Comparison of ENCODE assay signal across 8 cellular contexts in the genomic region with DNA sequence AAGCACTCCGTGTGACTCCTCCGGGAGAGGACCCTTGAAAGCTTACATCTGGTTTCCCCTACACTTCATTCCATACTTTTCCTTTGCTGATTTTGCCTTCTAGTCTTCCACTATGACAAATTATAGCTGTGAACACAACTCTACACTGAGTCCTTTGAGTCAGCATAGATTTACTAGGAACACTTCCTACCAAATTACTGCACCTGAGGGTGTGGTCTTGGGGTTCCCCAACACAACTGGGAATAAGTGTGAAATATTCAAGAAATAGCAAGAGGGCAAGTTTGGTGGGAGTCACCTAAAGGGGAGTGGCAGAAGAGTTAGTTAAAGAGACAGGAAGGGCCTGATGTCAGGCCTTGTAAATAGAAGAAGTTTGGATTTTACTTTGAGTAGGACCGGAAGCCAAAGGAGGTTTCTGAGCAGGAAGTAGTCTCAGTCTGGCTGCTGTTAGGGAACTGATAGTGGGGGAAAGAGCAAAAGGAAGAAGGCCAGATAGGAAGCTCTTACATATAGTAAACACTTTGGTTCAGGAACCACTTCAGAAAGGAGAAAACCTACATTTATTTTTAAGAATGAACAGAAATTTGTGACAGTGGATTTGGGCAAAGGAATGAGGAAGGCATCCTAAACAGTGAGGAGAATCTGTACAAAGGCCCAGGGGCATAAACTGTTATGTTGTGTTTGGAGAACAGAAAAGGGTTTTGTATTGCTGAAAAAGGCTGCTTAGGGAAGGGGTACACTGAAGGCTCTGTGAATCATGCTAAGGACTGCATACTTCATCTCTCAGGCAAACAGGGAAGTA. TPM values are rescaled to one million over a fixed set of nuclear protein-coding genes. Genes with fewer than 3 reads are reported as not detected.
A peak's percentile ranks its signal among the peaks of the same experiment; 100 is the strongest.
DNase-seq lines count a peak whose midpoint lies in the region; ATAC-seq and TF ChIP-seq lines count a peak whose summit lies in the region.
"Had no signal": no experiment of that assay in that cellular context is flagged by ENCODE, and none has a peak within 500 bp of the region (broad histone marks: within the 10 kb centered on the region; RNA-seq: fewer than 3 reads in every experiment).

No MANE protein-coding gene starts in this region.

- H3K27ac Mint-ChIP-seq in activated T-helper 1 cell treated with anti-CD3 and anti-CD28 coated beads, Interleukin-12 subunit alpha, Interleukin-12 subunit beta, Interleukin-2, Interleukin-4 antibody, amounts not matched to agents 30 ng/mL and 10 ng/mL and 1 ng/mL, durations not matched to agents 14 hours and 24 hours and 36 hours: peak overlapping the region; percentile 88
- no peak overlapping the region; the same call in 1 of the 2 replicates for H3K27ac Mint-ChIP-seq in WTC11

- H3K4me1 Mint-ChIP-seq in activated T-helper 1 cell treated with anti-CD3 and anti-CD28 coated beads, Interleukin-12 subunit alpha, Interleukin-12 subunit beta, Interleukin-2, Interleukin-4 antibody, amounts not matched to agents 30 ng/mL and 10 ng/mL and 1 ng/mL, durations not matched to agents 14 hours and 24 hours and 36 hours (ENCODE audit: low read depth): peaks cover 45% of the 10 kb centered on the region
- peaks cover 16% of the 10 kb centered on the region for H3K4me1 Mint-ChIP-seq in WTC11

- H3K9me3 Mint-ChIP-seq in activated T-helper 1 cell treated with anti-CD3 and anti-CD28 coated beads, Interleukin-12 subunit alpha, Interleukin-12 subunit beta, Interleukin-2, Interleukin-4 antibody, amounts not matched to agents 30 ng/mL and 10 ng/mL and 1 ng/mL, durations not matched to agents 14 hours and 24 hours and 36 hours: no peaks in the 10 kb centered on the region
- H3K9me3 Mint-ChIP-seq in WTC11: no peaks in the 10 kb centered on the region

- intact Hi-C loops in activated T-helper 1 cell treated with anti-CD3 and anti-CD28 coated beads, Interleukin-12 subunit alpha, Interleukin-12 subunit beta, Interleukin-2, Interleukin-4 antibody, amounts not matched to agents 30 ng/mL and 10 ng/mL and 1 ng/mL, durations not matched to agents 14 hours and 24 hours and 36 hours (cut with micrococcal nuclease): loop anchor here (1.0 kb wide), 1 partner anchor 14 kb away; a partner anchor contains a TSS
- intact Hi-C loops in left lung (cut with DNase I): no loop called here

- DNase-seq in activated T-helper 1 cell treated with anti-CD3 and anti-CD28 coated beads, Interleukin-12 subunit alpha, Interleukin-12 subunit beta, Interleukin-2, Interleukin-4 antibody, amounts not matched to agents 30 ng/mL and 10 ng/mL and 1 ng/mL, durations not matched to agents 14 hours and 24 hours and 36 hours (ENCODE audit: low spot score): no peak
- no peak for DNase-seq in left lung
- peak in 1 of 2 donors; percentile 35 for DNase-seq in upper lobe of left lung
- DNase-seq in NCI-H1436 treated with DMSO at 0.1 percent for 48 hours (lab: John Stamatoyannopoulos, UW): no peak
- no peak for DNase-seq in WTC11 (ENCODE audit: low spot score)

- no peaks in the 10 kb centered on the region for H3K27me3 Mint-ChIP-seq in activated T-helper 1 cell treated with anti-CD3 and anti-CD28 coated beads, Interleukin-12 subunit alpha, Interleukin-12 subunit beta, Interleukin-2, Interleukin-4 antibody, amounts not matched to agents 30 ng/mL and 10 ng/mL and 1 ng/mL, durations not matched to agents 14 hours and 24 hours and 36 hours (ENCODE audit: insufficient read depth)
- no peaks in the 10 kb centered on the region for H3K27me3 Mint-ChIP-seq in WTC11 (ENCODE audit: low read depth)

- H3K36me3 Mint-ChIP-seq in activated T-helper 1 cell treated with anti-CD3 and anti-CD28 coated beads, Interleukin-12 subunit alpha, Interleukin-12 subunit beta, Interleukin-2, Interleukin-4 antibody, amounts not matched to agents 30 ng/mL and 10 ng/mL and 1 ng/mL, durations not matched to agents 14 hours and 24 hours and 36 hours (ENCODE audit: low read depth): peaks cover 53% of the 10 kb centered on the region
- peaks cover 13% of the 10 kb centered on the region for H3K36me3 Mint-ChIP-seq in WTC11

- H3K27me3 ChIP-seq in left lung: no peaks in the 10 kb centered on the region
- no peaks in the 10 kb centered on the region for H3K27me3 ChIP-seq in upper lobe of left lung

- POLR2A ChIA-PET in WTC11 (lab: Charles Lee): no interaction called here

- TF ChIP-seq POLR2A in upper lobe of left lung (IDR thresholded peaks at IDR 0.05): no peak

- H3K36me3 ChIP-seq in left lung (peaks cover 0 to 69% of the 10 kb centered on the region in 2 donors), upper lobe of left lung (peaks cover under 1 to 53% (median 8%) of the 10 kb centered on the region in 4 donors)

- no peak overlapping the region for H3K4me3 ChIP-seq in left lung
- H3K4me3 ChIP-seq in upper lobe of left lung: no peak overlapping the region
- H3K4me3 ChIP-seq: SK-N-MC had no signal

- 36 to 42% methylated on average over 3 of the region's 3 CpGs for WGBS in upper lobe of left lung, 2 donors

- ATAC-seq in GM19438 (IDR thresholded peaks at IDR 0.05; ENCODE audit: low read depth, unreplicated experiment): peak; percentile 89
- ATAC-seq in HG03139 (IDR thresholded peaks at IDR 0.05; ENCODE audit: unreplicated experiment): peak; percentile 87
- ATAC-seq in left lung: peak; percentile 74
- ATAC-seq in upper lobe of left lung (ENCODE audit: low FRiP score in 2 of 2): peak; percentile 79 to 88
- no peak for ATAC-seq in WTC11

- H3K27ac ChIP-seq in left lung (peak overlapping the region; percentile 69 to 93), upper lobe of left lung (peak overlapping the region; percentile 59 to 86 (median 72))
- H3K27ac ChIP-seq: SK-N-MC had no signal

- no peaks in the 10 kb centered on the region for H3K9me3 ChIP-seq in left lung
- H3K9me3 ChIP-seq in upper lobe of left lung: no peaks in the 10 kb centered on the region

- peak overlapping the region; percentile 50 for H3K4me3 Mint-ChIP-seq in activated T-helper 1 cell treated with anti-CD3 and anti-CD28 coated beads, Interleukin-12 subunit alpha, Interleukin-12 subunit beta, Interleukin-2, Interleukin-4 antibody, amounts not matched to agents 30 ng/mL and 10 ng/mL and 1 ng/mL, durations not matched to agents 14 hours and 24 hours and 36 hours
- no peak overlapping the region for H3K4me3 Mint-ChIP-seq in WTC11

- peaks cover 21 to 52% of the 10 kb centered on the region in 2 donors for H3K4me1 ChIP-seq in left lung
- H3K4me1 ChIP-seq in upper lobe of left lung: peaks cover 31 to 42% (median 37%) of the 10 kb centered on the region in 4 donors

- TF ChIP-seq EP300 in upper lobe of left lung (IDR thresholded peaks at IDR 0.05): no peak

- TF ChIP-seq CTCF in left lung (IDR thresholded peaks at IDR 0.05) (no peak), upper lobe of left lung (IDR thresholded peaks at IDR 0.05) (no peak), WTC11 (IDR thresholded peaks at IDR 0.05) (no peak)

- CTCF ChIA-PET in WTC11 (lab: Charles Lee): no interaction called here

TF ChIP-seq in WTC11, 78 proteins besides CTCF, POLR2A, EP300 and RAD21:
- TF ChIP-seq ZNF138 (CRISPR knock-in tag; conservative IDR thresholded peaks at IDR 0.05): no peak
- TF ChIP-seq EMX1 (CRISPR knock-in tag; IDR thresholded peaks at IDR 0.05): no peak
- no peak for TF ChIP-seq ATF1 (CRISPR knock-in tag; IDR thresholded peaks at IDR 0.05)
- TF ChIP-seq, protein P1, sequence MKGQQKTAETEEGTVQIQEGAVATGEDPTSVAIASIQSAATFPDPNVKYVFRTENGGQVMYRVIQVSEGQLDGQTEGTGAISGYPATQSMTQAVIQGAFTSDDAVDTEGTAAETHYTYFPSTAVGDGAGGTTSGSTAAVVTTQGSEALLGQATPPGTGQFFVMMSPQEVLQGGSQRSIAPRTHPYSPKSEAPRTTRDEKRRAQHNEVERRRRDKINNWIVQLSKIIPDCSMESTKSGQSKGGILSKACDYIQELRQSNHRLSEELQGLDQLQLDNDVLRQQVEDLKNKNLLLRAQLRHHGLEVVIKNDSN (CRISPR knock-in tag; IDR thresholded peaks at IDR 0.05): no peak
- no peak for TF ChIP-seq ZNF423 (CRISPR knock-in tag; IDR thresholded peaks at IDR 0.05)
- TF ChIP-seq CBFB (CRISPR knock-in tag; IDR thresholded peaks at IDR 0.05; ENCODE audit: low read depth): no peak

RNA-seq across cellular contexts. Expression of a gene that starts 14.3 kb away (rescaled TPM):
- total RNA-seq in activated T-helper 1 cell treated with anti-CD3 and anti-CD28 coated beads, Interleukin-12 subunit alpha, Interleukin-12 subunit beta, Interleukin-2, Interleukin-4 antibody, amounts not matched to agents 30 ng/mL and 10 ng/mL and 1 ng/mL, durations not matched to agents 14 hours and 24 hours and 36 hours: 55.9 and 56.1 TPM in 2 replicates
- total RNA-seq in left lung (100 to 1,000 TPM in 1 of 2 donors, 10 to 100 TPM in 1; 99.7 to 112 TPM), upper lobe of left lung (100 to 1,000 TPM in 2 of 6 donors, 10 to 100 TPM in 4; 24.1 to 120 (median 64.0) TPM), WTC11 (2021) (24.6 to 29.1 TPM (median 28.7 TPM) in 3 replicates)
